Comparison of ENCODE assay signal across 8 cellular contexts in the genomic region with DNA sequence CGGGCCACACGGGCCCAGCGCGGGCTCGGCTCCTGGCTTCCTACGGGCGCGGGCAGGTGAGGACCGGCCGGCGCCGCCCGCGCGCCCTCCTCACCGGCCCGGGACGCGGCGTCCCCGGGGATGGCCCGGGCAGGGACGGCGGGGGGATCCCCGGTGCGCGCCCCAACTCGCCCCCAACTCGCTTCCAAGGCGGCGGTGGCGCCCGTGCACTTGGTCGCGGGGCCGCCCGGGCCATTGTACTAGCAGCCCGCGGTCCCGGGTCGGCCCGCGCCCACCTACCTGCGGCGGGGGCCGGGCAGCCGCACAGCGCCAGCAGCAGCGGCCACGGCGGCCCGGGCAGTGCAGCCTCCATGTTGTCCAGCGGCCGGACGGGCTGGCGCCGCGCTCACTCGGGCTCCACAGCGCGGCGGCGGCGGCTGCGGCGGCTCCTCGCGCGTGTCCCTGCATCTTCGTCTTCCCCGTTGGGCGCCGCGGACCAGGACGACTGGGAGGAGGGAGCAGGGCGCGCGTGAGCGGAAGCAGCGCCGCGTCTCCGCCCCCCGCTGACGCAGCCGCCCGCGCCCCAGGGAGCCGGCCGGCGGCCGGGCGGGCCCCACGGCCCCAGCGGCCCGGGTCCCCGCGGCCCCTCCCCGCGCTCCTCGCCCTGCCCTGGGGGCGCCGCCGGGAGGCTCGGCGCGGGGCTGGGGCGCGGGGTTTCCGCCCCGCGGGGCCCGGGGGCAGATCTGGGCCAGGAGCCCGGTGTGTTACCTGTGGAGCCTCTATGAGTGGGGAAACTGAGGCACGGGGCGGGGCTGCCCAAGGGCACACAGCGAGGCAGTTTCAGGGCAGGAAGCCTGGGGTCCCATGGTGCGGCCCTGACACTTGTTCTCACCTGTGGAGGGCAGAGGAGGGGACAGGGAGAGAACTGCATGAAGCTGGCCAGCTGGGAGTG.
DNase-seq lines count a peak whose midpoint lies in the region; ATAC-seq and TF ChIP-seq lines count a peak whose summit lies in the region.

No MANE protein-coding gene starts in this region.

- H3F3A ChIP-seq in PC-3 (ENCODE audit: low read length, unreplicated experiment) = no peaks in the 10 kb centered on the region

- peak overlapping the region; percentile 93 for H3K4me2 ChIP-seq in PC-3 (ENCODE audit: low read length)

- CTCF ChIA-PET in PC-3 (lab: Charles Lee) = no interaction called here

- peaks cover 25% of the 10 kb centered on the region for H3K4me1 ChIP-seq in PC-3 (ENCODE audit: insufficient read depth, low read length)

- no peaks in the 10 kb centered on the region for H3K9me2 ChIP-seq in PC-3 (replicated peaks; ENCODE audit: low read length)

- H3K4me1 Mint-ChIP-seq in HFFc6 (ENCODE audit: low read depth) (peaks cover 44% of the 10 kb centered on the region), nephron (peaks cover 48% of the 10 kb centered on the region)
- peaks cover 31% of the 10 kb centered on the region for H3K4me1 Mint-ChIP-seq in activated T-helper 2 cell treated with anti-CD3 and anti-CD28 coated beads, Interferon-gamma antibody, Interleukin-2, Interleukin-4, amounts not matched to agents 10 μg/mL and 5 μg/mL and 100 μg/mL, durations not matched to agents 14 hours and 24 hours and 36 hours (ENCODE audit: low read depth)
- H3K4me1 Mint-ChIP-seq in stimulated activated naive CD8-positive, alpha-beta T cell treated with anti-CD3 and anti-CD28 coated beads, Interleukin-15, Interleukin-2, amounts not matched to agents 100 ng/mL and 50 ng/mL, for 24 hours (ENCODE audit: low read depth) = peaks cover 26% of the 10 kb centered on the region

- TF ChIP-seq CTCF in HFFc6 (IDR thresholded peaks at IDR 0.05) (no peak), PC-3 (conservative IDR thresholded peaks at IDR 0.05; ENCODE audit: low read depth, low read length) (no peak), nephron (IDR thresholded peaks at IDR 0.05; ENCODE audit: unreplicated experiment in 3 of 3) (no peak)

- H3K4me3 ChIP-seq in PC-3 (ENCODE audit: low read length) = peak overlapping the region; percentile 80

- peak; percentile 36 for DNase-seq in GM04504 (ENCODE audit: low read depth)
- peak; percentile 47 for DNase-seq in HFFc6
- peak; percentile 60 for DNase-seq in PC-3
- DNase-seq in activated T-helper 2 cell treated with anti-CD3 and anti-CD28 coated beads, Interferon-gamma antibody, Interleukin-2, Interleukin-4, amounts not matched to agents 10 μg/mL and 5 μg/mL and 100 μg/mL, durations not matched to agents 14 hours and 24 hours and 36 hours (ENCODE audit: low spot score) = peak; percentile 68
- DNase-seq in fibroblast of peridontal ligament (ENCODE audit: extremely low read depth) = peak; percentile 44

- H3K4me3 Mint-ChIP-seq in HFFc6 (peak overlapping the region; percentile 84), nephron (peak overlapping the region; percentile 80 to 91 (median 83))
- peak overlapping the region; percentile 85 for H3K4me3 Mint-ChIP-seq in activated T-helper 2 cell treated with anti-CD3 and anti-CD28 coated beads, Interferon-gamma antibody, Interleukin-2, Interleukin-4, amounts not matched to agents 10 μg/mL and 5 μg/mL and 100 μg/mL, durations not matched to agents 14 hours and 24 hours and 36 hours (ENCODE audit: low read depth)
- peak overlapping the region; percentile 77 for H3K4me3 Mint-ChIP-seq in stimulated activated naive CD8-positive, alpha-beta T cell treated with anti-CD3 and anti-CD28 coated beads, Interleukin-15, Interleukin-2, amounts not matched to agents 100 ng/mL and 50 ng/mL, for 24 hours

- no peaks in the 10 kb centered on the region for H3K36me3 Mint-ChIP-seq in HFFc6 (ENCODE audit: low read depth)
- peaks cover 8% of the 10 kb centered on the region for H3K36me3 Mint-ChIP-seq in activated T-helper 2 cell treated with anti-CD3 and anti-CD28 coated beads, Interferon-gamma antibody, Interleukin-2, Interleukin-4, amounts not matched to agents 10 μg/mL and 5 μg/mL and 100 μg/mL, durations not matched to agents 14 hours and 24 hours and 36 hours (ENCODE audit: low read depth)
- no peaks in the 10 kb centered on the region for H3K36me3 Mint-ChIP-seq in nephron (ENCODE audit: low read depth)
- no peaks in the 10 kb centered on the region for H3K36me3 Mint-ChIP-seq in stimulated activated naive CD8-positive, alpha-beta T cell treated with anti-CD3 and anti-CD28 coated beads, Interleukin-15, Interleukin-2, amounts not matched to agents 100 ng/mL and 50 ng/mL, for 24 hours (ENCODE audit: low read depth)

- ATAC-seq in PC-3 = peak; percentile 25
- no peak for ATAC-seq in HG03135 (IDR thresholded peaks at IDR 0.05; ENCODE audit: unreplicated experiment)

- H3K9me3 Mint-ChIP-seq in HFFc6 (no peaks in the 10 kb centered on the region), nephron (no peaks in the 10 kb centered on the region)
- no peaks in the 10 kb centered on the region for H3K9me3 Mint-ChIP-seq in activated T-helper 2 cell treated with anti-CD3 and anti-CD28 coated beads, Interferon-gamma antibody, Interleukin-2, Interleukin-4, amounts not matched to agents 10 μg/mL and 5 μg/mL and 100 μg/mL, durations not matched to agents 14 hours and 24 hours and 36 hours
- H3K9me3 Mint-ChIP-seq in stimulated activated naive CD8-positive, alpha-beta T cell treated with anti-CD3 and anti-CD28 coated beads, Interleukin-15, Interleukin-2, amounts not matched to agents 100 ng/mL and 50 ng/mL, for 24 hours = no peaks in the 10 kb centered on the region

- no TSS peak for BruUV-seq in PC-3 (replicated peaks; lab: Mats Ljungman, UMichigan)

- POLR2A ChIA-PET in PC-3 (lab: Charles Lee; ENCODE audit: unreplicated experiment) = no interaction called here

- peaks cover 9% of the 10 kb centered on the region for H3K27me3 Mint-ChIP-seq in HFFc6 (ENCODE audit: insufficient read depth)
- no peaks in the 10 kb centered on the region for H3K27me3 Mint-ChIP-seq in activated T-helper 2 cell treated with anti-CD3 and anti-CD28 coated beads, Interferon-gamma antibody, Interleukin-2, Interleukin-4, amounts not matched to agents 10 μg/mL and 5 μg/mL and 100 μg/mL, durations not matched to agents 14 hours and 24 hours and 36 hours (ENCODE audit: low read depth)
- H3K27me3 Mint-ChIP-seq in nephron (ENCODE audit: low read depth) = no peaks in the 10 kb centered on the region
- H3K27me3 Mint-ChIP-seq in stimulated activated naive CD8-positive, alpha-beta T cell treated with anti-CD3 and anti-CD28 coated beads, Interleukin-15, Interleukin-2, amounts not matched to agents 100 ng/mL and 50 ng/mL, for 24 hours = no peaks in the 10 kb centered on the region

- H3K27ac Mint-ChIP-seq in HFFc6 (peak overlapping the region; percentile 76), nephron (peak overlapping the region; percentile 66 to 73 (median 72))
- peak overlapping the region; percentile 46 for H3K27ac Mint-ChIP-seq in activated T-helper 2 cell treated with anti-CD3 and anti-CD28 coated beads, Interferon-gamma antibody, Interleukin-2, Interleukin-4, amounts not matched to agents 10 μg/mL and 5 μg/mL and 100 μg/mL, durations not matched to agents 14 hours and 24 hours and 36 hours
- peak overlapping the region; percentile 69 for H3K27ac Mint-ChIP-seq in stimulated activated naive CD8-positive, alpha-beta T cell treated with anti-CD3 and anti-CD28 coated beads, Interleukin-15, Interleukin-2, amounts not matched to agents 100 ng/mL and 50 ng/mL, for 24 hours

- intact Hi-C loops in PC-3 (cut with micrococcal nuclease) = no loop called here
- intact Hi-C loops in activated T-helper 2 cell treated with anti-CD3 and anti-CD28 coated beads, Interferon-gamma antibody, Interleukin-2, Interleukin-4, amounts not matched to agents 10 μg/mL and 5 μg/mL and 100 μg/mL, durations not matched to agents 14 hours and 24 hours and 36 hours (cut with micrococcal nuclease) = loop anchor here (5.0 to 10.0 kb wide), 2 partner anchors 42 to 600 kb away; partner anchors contain the start of gene SGSM1

- peaks cover 52% of the 10 kb centered on the region for H3K79me2 ChIP-seq in PC-3 (ENCODE audit: low read length)

- H2AFZ ChIP-seq in PC-3 (ENCODE audit: low read length) = peak overlapping the region; percentile 73

- H3K27me3 ChIP-seq in PC-3 (ENCODE audit: low read length) = no peaks in the 10 kb centered on the region

- H3K9me3 ChIP-seq in PC-3 (ENCODE audit: low read length) = no peaks in the 10 kb centered on the region

- no peaks in the 10 kb centered on the region for H3K36me3 ChIP-seq in PC-3 (ENCODE audit: low read depth, low read length)

- H3K9ac ChIP-seq in PC-3 (ENCODE audit: low read length) = peak overlapping the region; percentile 79

- peaks cover 19% of the 10 kb centered on the region; the same call in 1 of the 2 replicates for H4K20me1 ChIP-seq in PC-3 (ENCODE audit: low read length)

- H3K27ac ChIP-seq in PC-3 (ENCODE audit: low read length) = peak overlapping the region; percentile 68; the same call in 1 of the 2 replicates
